31 cellular contexts compared by ENCODE assay signal in the genomic region with DNA sequence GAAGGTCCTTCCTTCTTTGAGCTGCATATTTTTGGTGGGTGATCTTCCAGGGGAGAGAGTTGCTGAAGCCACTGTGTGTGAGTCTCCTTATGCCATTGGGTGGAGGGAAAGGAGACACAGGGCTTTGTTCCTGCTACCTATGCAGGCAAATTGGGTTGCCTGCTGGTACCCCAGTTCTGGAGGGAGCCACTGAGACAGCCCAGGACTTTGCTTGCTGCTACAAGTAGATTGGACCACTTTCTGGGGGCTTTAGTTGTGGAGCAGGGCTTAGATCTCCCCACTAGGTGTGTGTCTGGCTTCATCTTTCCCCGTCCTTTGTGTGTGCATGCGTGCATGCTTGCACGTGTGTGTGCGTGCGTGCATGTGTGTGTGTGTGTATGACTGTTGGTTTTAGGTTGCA. TPM values are rescaled to one million over a fixed set of nuclear protein-coding genes. Genes with fewer than 3 reads are reported as not detected.
"Had no signal": no experiment of that assay in that cellular context is flagged by ENCODE, and none has a peak within 500 bp of the region (broad histone marks: within the 10 kb centered on the region; RNA-seq: fewer than 3 reads in every experiment).

No MANE protein-coding gene starts in this region.

- FAIRE-seq: bronchial epithelial cell, TTC549 had no signal

- H3K27ac ChIP-seq: ascending aorta, cardiac muscle cell, VCaP had no signal

- H3K36me3 ChIP-seq: ascending aorta, cardiac muscle cell had no signal

- DNase-seq: activated B cell treated with CpG ODN at 0.5 μM for 24 hours; activated CD4-positive, alpha-beta memory T cell treated with anti-CD3 and anti-CD28 coated beads, Interleukin-2, amount 10 ng/mL, durations not matched to agents 7 days and 5 days; activated CD4-positive, alpha-beta T cell treated with anti-CD3 and anti-CD28 coated beads for 36 hours; activated CD4-positive, alpha-beta T cell treated with anti-CD3 and anti-CD28 coated beads for 48 hours; activated CD4-positive, alpha-beta T cell treated with anti-CD3 and anti-CD28 coated beads, Interleukin-2, amount 10 ng/mL, durations not matched to agents 7 days and 5 days; activated CD4-positive, alpha-beta T cell treated with anti-CD3 and anti-CD28 coated beads, Interleukin-2, amount 50 U/mL, for 48 hours; activated CD4-positive, CD25-positive, alpha-beta regulatory T cell treated with anti-CD3 and anti-CD28 coated beads, Interleukin-2, amount 50 U/mL, for 72 hours; activated CD8-positive, alpha-beta memory T cell treated with anti-CD3 and anti-CD28 coated beads for 24 hours; activated CD8-positive, alpha-beta memory T cell treated with anti-CD3 and anti-CD28 coated beads, Interleukin-2, amount 10 ng/mL, durations not matched to agents 7 days and 5 days; activated CD8-positive, alpha-beta memory T cell treated with anti-CD3 and anti-CD28 coated beads, Interleukin-2, amount 50 U/mL, for 48 hours; activated CD8-positive, alpha-beta T cell treated with anti-CD3 and anti-CD28 coated beads, Interleukin-2, amount 10 ng/mL, durations not matched to agents 7 days and 5 days; activated effector memory CD4-positive, alpha-beta T cell treated with Interleukin-2 at 50 U/mL for 16 hours; activated gamma-delta T cell; activated naive CD4-positive, alpha-beta T cell treated with anti-CD3 and anti-CD28 coated beads, Interleukin-2, amount 10 ng/mL, durations not matched to agents 7 days and 5 days; activated naive CD4-positive, alpha-beta T cell treated with Interleukin-2 at 50 U/mL for 16 hours; activated naive CD8-positive, alpha-beta T cell treated with anti-CD3 and anti-CD28 coated beads, Interleukin-2, amount 10 ng/mL, durations not matched to agents 7 days and 5 days; activated naive CD8-positive, alpha-beta T cell treated with anti-CD3 and anti-CD28 coated beads, Interleukin-2, amount 50 U/mL, for 24 hours; activated T-cell treated with anti-CD3 and anti-CD28 coated beads, Interleukin-2, amount 50 U/mL, for 24 hours; activated T-cell treated with anti-CD3 and anti-CD28 coated beads, Interleukin-2, amount 50 U/mL, for 48 hours; amygdala; anterior cingulate cortex; caudate nucleus; T-helper 1 cell; T-helper 2 cell; T-helper 9 cell had no signal

- H3K9me3 ChIP-seq: ascending aorta had no signal

- H3K4me3 ChIP-seq: ascending aorta, cardiac muscle cell had no signal

- ATAC-seq: activated CD4-positive, alpha-beta T cell treated with anti-CD3 and anti-CD28 coated beads for 36 hours; activated CD8-positive, alpha-beta memory T cell treated with anti-CD3 and anti-CD28 coated beads, Interleukin-2, amount 10 ng/mL, durations not matched to agents 7 days and 5 days; activated CD8-positive, alpha-beta T cell treated with anti-CD3 and anti-CD28 coated beads, Interleukin-2, amount 10 ng/mL, durations not matched to agents 7 days and 5 days; activated naive CD8-positive, alpha-beta T cell treated with anti-CD3 and anti-CD28 coated beads, Interleukin-2, amount 50 U/mL, for 24 hours had no signal

- H3K4me1 ChIP-seq: ascending aorta had no signal

RNA-seq across cellular contexts. Expression of a gene that starts 10.0 kb away (rescaled TPM):
- total RNA-seq: activated B cell treated with CpG ODN at 0.5 μM for 24 hours; activated CD4-positive, alpha-beta memory T cell treated with anti-CD3 and anti-CD28 coated beads, Interleukin-2, amount 10 ng/mL, durations not matched to agents 7 days and 5 days; activated CD4-positive, alpha-beta T cell treated with anti-CD3 and anti-CD28 coated beads, Interleukin-2, amount 10 ng/mL, durations not matched to agents 7 days and 5 days; activated CD8-positive, alpha-beta memory T cell treated with anti-CD3 and anti-CD28 coated beads, Interleukin-2, amount 10 ng/mL, durations not matched to agents 7 days and 5 days; activated CD8-positive, alpha-beta T cell treated with anti-CD3 and anti-CD28 coated beads, Interleukin-2, amount 10 ng/mL, durations not matched to agents 7 days and 5 days; activated T-helper 2 cell treated with anti-CD3 and anti-CD28 coated beads, Interferon-gamma antibody, Interleukin-2, Interleukin-4, amounts not matched to agents 10 μg/mL and 5 μg/mL and 100 μg/mL, durations not matched to agents 14 hours and 24 hours and 36 hours; ascending aorta; bronchial epithelial cell had no signal

RNA-seq across cellular contexts. Expression of a gene that starts 56.9 kb away (rescaled TPM):
- total RNA-seq: ascending aorta had no signal
